Comparison of ENCODE assay signal across 8 cellular contexts in the genomic region with DNA sequence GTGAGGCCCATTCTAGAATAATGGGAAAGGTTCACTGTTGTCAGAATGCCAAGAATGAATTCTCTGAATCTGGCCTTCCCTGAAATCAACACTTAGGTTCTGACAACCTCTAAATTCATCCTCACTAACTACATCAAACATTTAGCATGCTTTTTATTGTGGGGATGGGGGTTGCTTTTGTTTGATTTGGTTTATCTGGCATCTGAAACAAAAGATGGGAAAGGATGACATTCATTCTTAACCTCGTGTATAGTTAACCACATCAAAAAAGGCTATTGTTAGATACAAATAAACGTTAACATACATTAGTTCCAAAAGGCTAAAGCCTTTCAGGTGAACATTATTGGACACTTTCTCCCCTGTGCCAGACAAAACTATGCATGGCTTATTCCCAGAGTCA.
"Had no signal": no experiment of that assay in that cellular context is flagged by ENCODE, and none has a peak within 500 bp of the region (broad histone marks: within the 10 kb centered on the region; RNA-seq: fewer than 3 reads in every experiment).

No MANE protein-coding gene starts in this region.

- H3K4me2 ChIP-seq: GM23338 had no signal

- H3K4me1 ChIP-seq: HAP-1 had no signal

- H3K9me3 Mint-ChIP-seq: GM23338 had no signal

- H3K36me3 ChIP-seq: HAP-1 had no signal

- H3K9me3 ChIP-seq: HAP-1 had no signal

- H2AFZ ChIP-seq: GM23338 had no signal

- DNase-seq: H7, KG1 had no signal

- H3K27ac ChIP-seq: HL-60 had no signal

- H3K4me3 Mint-ChIP-seq: GM23338, IgD-negative memory B cell had no signal

- H3K4me1 Mint-ChIP-seq: IgD-negative memory B cell had no signal

- H3K36me3 Mint-ChIP-seq: IgD-negative memory B cell had no signal

- H3K27ac Mint-ChIP-seq: GM23338, IgD-negative memory B cell had no signal

- H3K27me3 Mint-ChIP-seq: IgD-negative memory B cell had no signal

- H3K4me3 ChIP-seq: GM23338, HAP-1, K562 had no signal

- ATAC-seq: GM23338, HepG2, K562 had no signal
